Comparison of ENCODE assay signal across 8 cellular contexts in the genomic region with DNA sequence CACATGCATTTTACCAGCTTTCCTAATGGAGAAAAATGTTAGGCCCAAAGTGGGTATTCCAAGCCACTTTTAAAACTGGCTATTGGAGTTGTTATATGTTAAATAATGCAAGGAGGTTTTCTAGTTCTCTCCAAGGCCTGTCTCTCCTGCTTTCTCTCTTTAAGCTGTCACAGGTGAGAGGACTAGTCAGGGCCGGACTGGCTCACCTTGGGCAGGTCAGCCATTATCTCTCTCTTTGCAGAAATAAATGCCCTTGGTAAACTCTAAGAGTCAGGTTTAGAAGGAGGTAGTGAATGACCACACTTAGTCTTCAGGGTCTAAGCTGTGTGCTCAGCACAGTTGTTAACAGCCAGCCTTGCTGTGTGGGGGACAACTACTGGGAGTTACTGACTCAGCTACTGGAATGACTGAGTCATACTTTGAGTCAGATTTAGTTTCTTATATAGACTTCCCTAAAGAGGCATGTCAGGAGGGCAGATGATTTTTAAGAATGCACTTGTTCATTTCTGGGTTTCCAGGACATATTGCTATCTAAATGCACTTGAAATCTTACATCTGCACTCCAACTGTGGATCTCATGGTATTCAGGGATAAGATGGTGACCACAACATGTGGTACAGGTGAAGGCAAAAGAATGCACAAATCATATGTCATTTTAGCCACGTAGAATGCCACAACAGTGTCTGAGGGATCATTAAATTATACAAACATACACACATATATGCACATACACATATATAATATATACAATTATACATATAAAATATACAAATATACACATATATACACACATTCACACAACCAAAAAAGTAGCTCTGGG.
DNase-seq lines count a peak whose midpoint lies in the region; ATAC-seq and TF ChIP-seq lines count a peak whose summit lies in the region.

No MANE protein-coding gene starts in this region.

- peak; percentile 100 for ATAC-seq in GM18868 (IDR thresholded peaks at IDR 0.05; ENCODE audit: unreplicated experiment)
- ATAC-seq in HG03039 (IDR thresholded peaks at IDR 0.05; ENCODE audit: unreplicated experiment): peak; percentile 99

- TF ChIP-seq CTCF in fibroblast of pulmonary artery (IDR thresholded peaks at IDR 0.05; ENCODE audit: low read length, missing control alignments): no peak

- H3K4me3 ChIP-seq in fibroblast of pulmonary artery (replicated peaks; ENCODE audit: low read depth, low read length): no peak overlapping the region

- DNase-seq in A172 (ENCODE audit: low spot score) (peak; percentile 87), SIG-M5 (lab: John Stamatoyannopoulos, UW) (peak; percentile 63), fibroblast of pulmonary artery (ENCODE audit: low read depth) (peak; percentile 88), NCI-H2029 (lab: John Stamatoyannopoulos, UW) (no peak), retina (no peak)
- DNase-seq in stimulated activated CD4-positive, alpha-beta T cell treated with anti-CD3 and anti-CD28 coated beads, TNF-alpha, amount 100 ng/mL, for 48 hours (ENCODE audit: low read depth in 3 of 3): peak in 2 of 3 donors; percentile 29

Comparison
In these comparisons a context has a peak if more than half of its experiments do, and no peak if none do; other contexts are left out.
1. DNase-seq: peak in A172 (single experiment), SIG-M5 (single experiment), fibroblast of pulmonary artery (single experiment) and stimulated activated CD4-positive, alpha-beta T cell treated with anti-CD3 and anti-CD28 coated beads, TNF-alpha, amount 100 ng/mL, for 48 hours (2 of 3); none in NCI-H2029 (single experiment) and retina (single experiment).